Comparison of ENCODE assay signal across 16 cellular contexts in the genomic region with DNA sequence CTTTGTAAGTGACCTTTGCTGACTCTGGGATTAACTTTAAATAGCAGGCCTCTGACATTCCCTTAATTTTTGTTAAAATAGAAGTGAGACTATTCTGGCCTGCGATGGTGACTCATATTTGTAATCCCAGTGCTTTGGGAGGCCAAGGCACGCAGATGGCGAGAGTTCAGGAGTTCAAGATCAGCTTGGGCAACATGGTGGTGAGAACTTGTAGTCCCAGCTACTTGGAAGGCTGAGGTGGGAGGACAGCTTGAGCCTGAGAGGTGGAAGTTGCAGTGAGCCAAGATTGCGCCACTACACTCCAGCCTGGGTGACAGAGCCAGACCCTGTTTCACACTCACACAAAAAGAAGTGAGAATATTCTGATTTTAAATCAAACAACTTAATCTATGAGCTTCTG. TPM values are rescaled to one million over a fixed set of nuclear protein-coding genes. Genes with fewer than 3 reads are reported as not detected.
DNase-seq lines count a peak whose midpoint lies in the region; ATAC-seq, FAIRE-seq and TF ChIP-seq lines count a peak whose summit lies in the region.
"Had no signal": no experiment of that assay in that cellular context is flagged by ENCODE, and none has a peak within 500 bp of the region (broad histone marks: within the 10 kb centered on the region; RNA-seq: fewer than 3 reads in every experiment).

No MANE protein-coding gene starts in this region.

- H3K4ac ChIP-seq in mesenchymal stem cell (ENCODE audit: low read depth in 1 of 2, low read length in 2 of 2): no peak overlapping the region

- no peak overlapping the region for H2AFZ ChIP-seq in astrocyte (ENCODE audit: low read depth, low read length)
- no peak overlapping the region for H2AFZ ChIP-seq in mesenchymal stem cell (ENCODE audit: low read depth, low read length)

- H3K9ac ChIP-seq in astrocyte (ENCODE audit: low read length) (no peak overlapping the region), mesenchymal stem cell (ENCODE audit: low read length) (no peak overlapping the region)

- 59% methylated on average over 3 of the region's 4 CpGs for WGBS in mesenchymal stem cell

- no peak overlapping the region for H3K27ac Mint-ChIP-seq in astrocyte (ENCODE audit: unreplicated experiment)
- H3K27ac Mint-ChIP-seq in activated T-helper 1 cell treated with anti-CD3 and anti-CD28 coated beads, Interleukin-12 subunit alpha, Interleukin-12 subunit beta, Interleukin-2, Interleukin-4 antibody, amounts not matched to agents 30 ng/mL and 10 ng/mL and 1 ng/mL, durations not matched to agents 14 hours and 24 hours and 36 hours: no peak overlapping the region
- H3K27ac Mint-ChIP-seq: activated T-cell treated with anti-CD3 and anti-CD28 coated beads, Interleukin-2, amount 50 U/mL, for 24 hours; B cell had no signal

- no peaks in the 10 kb centered on the region for H3K9me3 ChIP-seq in astrocyte (ENCODE audit: insufficient read depth, low read depth, low read length)
- no peaks in the 10 kb centered on the region for H3K9me3 ChIP-seq in mesenchymal stem cell (ENCODE audit: control insufficient read depth, low read length)
- no peaks in the 10 kb centered on the region for H3K9me3 ChIP-seq in BE2C
- H3K9me3 ChIP-seq: testis had no signal

- no peak overlapping the region for H3K27ac ChIP-seq in astrocyte (ENCODE audit: low read depth, low read length)
- no peak overlapping the region for H3K27ac ChIP-seq in mesenchymal stem cell (ENCODE audit: low read length, poor library complexity, severe bottlenecking)
- H3K27ac ChIP-seq: RWPE1, testis had no signal

- no peak overlapping the region for H3K18ac ChIP-seq in mesenchymal stem cell (ENCODE audit: low read depth in 1 of 2, low read length in 2 of 2)

- no peaks in the 10 kb centered on the region for H3K36me3 Mint-ChIP-seq in astrocyte (ENCODE audit: low read depth, unreplicated experiment)
- no peaks in the 10 kb centered on the region for H3K36me3 Mint-ChIP-seq in activated T-helper 1 cell treated with anti-CD3 and anti-CD28 coated beads, Interleukin-12 subunit alpha, Interleukin-12 subunit beta, Interleukin-2, Interleukin-4 antibody, amounts not matched to agents 30 ng/mL and 10 ng/mL and 1 ng/mL, durations not matched to agents 14 hours and 24 hours and 36 hours (ENCODE audit: low read depth)

- H2AK5ac ChIP-seq in mesenchymal stem cell (ENCODE audit: low read length, severe bottlenecking): no peak overlapping the region

- H2BK120ac ChIP-seq in mesenchymal stem cell (ENCODE audit: low read depth, low read length): no peak overlapping the region

- H3K4me2 ChIP-seq in astrocyte (ENCODE audit: low read length): no peak overlapping the region
- H3K4me2 ChIP-seq in mesenchymal stem cell (ENCODE audit: low read length, poor library complexity, severe bottlenecking): no peak overlapping the region

- intact Hi-C loops in activated T-helper 1 cell treated with anti-CD3 and anti-CD28 coated beads, Interleukin-12 subunit alpha, Interleukin-12 subunit beta, Interleukin-2, Interleukin-4 antibody, amounts not matched to agents 30 ng/mL and 10 ng/mL and 1 ng/mL, durations not matched to agents 14 hours and 24 hours and 36 hours (cut with micrococcal nuclease): no loop called here

- H3K27me3 ChIP-seq in astrocyte (ENCODE audit: insufficient read depth, low read length) (no peaks in the 10 kb centered on the region), mesenchymal stem cell (ENCODE audit: control insufficient read depth in 1 of 2, insufficient read depth in 1 of 2, low read length in 2 of 2) (no peaks in the 10 kb centered on the region), BE2C (no peaks in the 10 kb centered on the region)
- H3K27me3 ChIP-seq: testis had no signal

- H3K36me3 ChIP-seq in astrocyte (ENCODE audit: insufficient read depth, low read length) (no peaks in the 10 kb centered on the region), mesenchymal stem cell (ENCODE audit: control insufficient read depth in 1 of 2, insufficient read depth in 2 of 2, low read depth in 1 of 2, low read length in 2 of 2) (no peaks in the 10 kb centered on the region), BE2C (no peaks in the 10 kb centered on the region)

- peaks cover 10% of the 10 kb centered on the region for H3K4me1 Mint-ChIP-seq in astrocyte (ENCODE audit: low read depth, unreplicated experiment)
- peaks cover 19% of the 10 kb centered on the region for H3K4me1 Mint-ChIP-seq in activated T-helper 1 cell treated with anti-CD3 and anti-CD28 coated beads, Interleukin-12 subunit alpha, Interleukin-12 subunit beta, Interleukin-2, Interleukin-4 antibody, amounts not matched to agents 30 ng/mL and 10 ng/mL and 1 ng/mL, durations not matched to agents 14 hours and 24 hours and 36 hours (ENCODE audit: low read depth)
- H3K4me1 Mint-ChIP-seq: B cell had no signal

- no peak overlapping the region for H2BK15ac ChIP-seq in mesenchymal stem cell (ENCODE audit: low read depth, poor library complexity, severe bottlenecking)

- H3K9me3 Mint-ChIP-seq in astrocyte (ENCODE audit: unreplicated experiment): no peaks in the 10 kb centered on the region
- H3K9me3 Mint-ChIP-seq in activated T-helper 1 cell treated with anti-CD3 and anti-CD28 coated beads, Interleukin-12 subunit alpha, Interleukin-12 subunit beta, Interleukin-2, Interleukin-4 antibody, amounts not matched to agents 30 ng/mL and 10 ng/mL and 1 ng/mL, durations not matched to agents 14 hours and 24 hours and 36 hours: no peaks in the 10 kb centered on the region
- H3K9me3 Mint-ChIP-seq: activated T-cell treated with anti-CD3 and anti-CD28 coated beads, Interleukin-2, amount 50 U/mL, for 24 hours had no signal

- FAIRE-seq in astrocyte (lab: Jason Lieb, UNC): peak; percentile 56

- no peaks in the 10 kb centered on the region for H3K79me1 ChIP-seq in mesenchymal stem cell (replicated peaks; ENCODE audit: low read length, poor library complexity, severe bottlenecking)

- H3K4me1 ChIP-seq in astrocyte (ENCODE audit: insufficient read depth, low read length) (peaks cover 7% of the 10 kb centered on the region), mesenchymal stem cell (ENCODE audit: control insufficient read depth, insufficient read depth, low read depth, low read length) (peaks cover 2% of the 10 kb centered on the region), BE2C (no peaks in the 10 kb centered on the region)
- H3K4me1 ChIP-seq: testis had no signal

- DNase-seq in CD1c-positive myeloid dendritic cell (ENCODE audit: extremely low spot score): peak; percentile 81
- DNase-seq in M059J (ENCODE audit: low read depth): peak; percentile 69
- peak; percentile 39 for DNase-seq in astrocyte (ENCODE audit: low read depth)
- DNase-seq in mesenchymal stem cell: peak; percentile 70
- DNase-seq in activated T-helper 1 cell treated with anti-CD3 and anti-CD28 coated beads, Interleukin-12 subunit alpha, Interleukin-12 subunit beta, Interleukin-2, Interleukin-4 antibody, amounts not matched to agents 30 ng/mL and 10 ng/mL and 1 ng/mL, durations not matched to agents 14 hours and 24 hours and 36 hours (ENCODE audit: low spot score): no peak
- DNase-seq in BE2C: no peak
- DNase-seq: activated CD4-positive, alpha-beta T cell treated with anti-CD3 and anti-CD28 coated beads for 4 hours; activated T-cell treated with anti-CD3 and anti-CD28 coated beads, Interleukin-2, amount 50 U/mL, for 24 hours; amygdala; NCI-H1694 treated with DMSO at 0.1 percent for 48 hours; NCI-H526 treated with DMSO at 0.1 percent for 48 hours; testis had no signal

- no peak overlapping the region for H3K23ac ChIP-seq in mesenchymal stem cell (ENCODE audit: low read length in 2 of 2)

- H3K14ac ChIP-seq in mesenchymal stem cell (ENCODE audit: low read length in 2 of 2): no peak overlapping the region

- H3K4me3 Mint-ChIP-seq in astrocyte (ENCODE audit: unreplicated experiment): no peak overlapping the region
- H3K4me3 Mint-ChIP-seq in activated T-helper 1 cell treated with anti-CD3 and anti-CD28 coated beads, Interleukin-12 subunit alpha, Interleukin-12 subunit beta, Interleukin-2, Interleukin-4 antibody, amounts not matched to agents 30 ng/mL and 10 ng/mL and 1 ng/mL, durations not matched to agents 14 hours and 24 hours and 36 hours: no peak overlapping the region
- H3K4me3 Mint-ChIP-seq: activated T-cell treated with anti-CD3 and anti-CD28 coated beads, Interleukin-2, amount 50 U/mL, for 24 hours; B cell had no signal

- no peak overlapping the region for H2BK5ac ChIP-seq in mesenchymal stem cell (ENCODE audit: low read depth, low read length, poor library complexity, severe bottlenecking)

- no peak overlapping the region for H4K91ac ChIP-seq in mesenchymal stem cell (ENCODE audit: low read length)

- peak overlapping the region in 1 of 2 experiments; percentile 72 for H2BK12ac ChIP-seq in mesenchymal stem cell (ENCODE audit: low read length in 2 of 2)

- no peaks in the 10 kb centered on the region for H3K79me2 ChIP-seq in astrocyte (ENCODE audit: insufficient read depth, low read length)

- H3K27me3 Mint-ChIP-seq in astrocyte (ENCODE audit: low read depth, unreplicated experiment): no peaks in the 10 kb centered on the region
- peaks cover 9% of the 10 kb centered on the region for H3K27me3 Mint-ChIP-seq in activated T-helper 1 cell treated with anti-CD3 and anti-CD28 coated beads, Interleukin-12 subunit alpha, Interleukin-12 subunit beta, Interleukin-2, Interleukin-4 antibody, amounts not matched to agents 30 ng/mL and 10 ng/mL and 1 ng/mL, durations not matched to agents 14 hours and 24 hours and 36 hours (ENCODE audit: insufficient read depth)
- H3K27me3 Mint-ChIP-seq: B cell had no signal

- no peak for ATAC-seq in GM18505 (IDR thresholded peaks at IDR 0.05; ENCODE audit: unreplicated experiment)
- ATAC-seq in HG03378 (IDR thresholded peaks at IDR 0.05; ENCODE audit: unreplicated experiment): no peak

- no peak overlapping the region for H4K8ac ChIP-seq in mesenchymal stem cell (ENCODE audit: low read length)

- no peak for TF ChIP-seq POLR2A in GM18505 (IDR thresholded peaks at IDR 0.05; ENCODE audit: borderline replicate concordance, extremely low read depth, insufficient read depth, insufficient read length)

- H4K20me1 ChIP-seq in astrocyte (ENCODE audit: insufficient read depth, low read length): no peaks in the 10 kb centered on the region

- no peak for TF ChIP-seq CTCF in astrocyte (IDR thresholded peaks at IDR 0.05; ENCODE audit: insufficient read depth, low read depth, low read length)
- TF ChIP-seq CTCF in BE2C (IDR thresholded peaks at IDR 0.05; ENCODE audit: low read depth, low read length): no peak

- H3K4me3 ChIP-seq in astrocyte (ENCODE audit: insufficient read depth, low read depth, low read length): no peak overlapping the region
- no peak overlapping the region for H3K4me3 ChIP-seq in mesenchymal stem cell (ENCODE audit: insufficient read depth in 1 of 2, low read depth in 1 of 2, low read length in 2 of 2)
- no peak overlapping the region for H3K4me3 ChIP-seq in BE2C (ENCODE audit: low read depth, low read length)
- H3K4me3 ChIP-seq: testis had no signal

RNA-seq across cellular contexts. Expression of a gene that starts 27.3 kb away (rescaled TPM):
- 28.1 and 30.4 TPM in 2 replicates for total RNA-seq in M059J (2014; rRNA removed; shearing (Covaris generic))
- 28.2 and 32.1 TPM in 2 replicates for total RNA-seq in astrocyte
- polyA plus RNA-seq in mesenchymal stem cell (2013, experiment 1 of 2): 31.0 TPM
- polyA plus RNA-seq in mesenchymal stem cell (2013, experiment 2 of 2): 31.6 TPM
- 57.8 and 62.9 TPM in 2 replicates for total RNA-seq in activated T-helper 1 cell treated with anti-CD3 and anti-CD28 coated beads, Interleukin-12 subunit alpha, Interleukin-12 subunit beta, Interleukin-2, Interleukin-4 antibody, amounts not matched to agents 30 ng/mL and 10 ng/mL and 1 ng/mL, durations not matched to agents 14 hours and 24 hours and 36 hours
- polyA plus RNA-seq in BE2C (2012; ENCODE audit: insufficient read depth, insufficient read length, low read depth): 76.5 TPM

Comparison
In these comparisons a context has a peak if more than half of its experiments do, and no peak if none do; other contexts are left out.
1. DNase-seq: peak in CD1c-positive myeloid dendritic cell (single experiment), M059J (single experiment), astrocyte (single experiment) and mesenchymal stem cell (single experiment); none in activated T-helper 1 cell treated with anti-CD3 and anti-CD28 coated beads, Interleukin-12 subunit alpha, Interleukin-12 subunit beta, Interleukin-2, Interleukin-4 antibody, amounts not matched to agents 30 ng/mL and 10 ng/mL and 1 ng/mL, durations not matched to agents 14 hours and 24 hours and 36 hours (single experiment) and BE2C (single experiment).